In the genomic region with DNA sequence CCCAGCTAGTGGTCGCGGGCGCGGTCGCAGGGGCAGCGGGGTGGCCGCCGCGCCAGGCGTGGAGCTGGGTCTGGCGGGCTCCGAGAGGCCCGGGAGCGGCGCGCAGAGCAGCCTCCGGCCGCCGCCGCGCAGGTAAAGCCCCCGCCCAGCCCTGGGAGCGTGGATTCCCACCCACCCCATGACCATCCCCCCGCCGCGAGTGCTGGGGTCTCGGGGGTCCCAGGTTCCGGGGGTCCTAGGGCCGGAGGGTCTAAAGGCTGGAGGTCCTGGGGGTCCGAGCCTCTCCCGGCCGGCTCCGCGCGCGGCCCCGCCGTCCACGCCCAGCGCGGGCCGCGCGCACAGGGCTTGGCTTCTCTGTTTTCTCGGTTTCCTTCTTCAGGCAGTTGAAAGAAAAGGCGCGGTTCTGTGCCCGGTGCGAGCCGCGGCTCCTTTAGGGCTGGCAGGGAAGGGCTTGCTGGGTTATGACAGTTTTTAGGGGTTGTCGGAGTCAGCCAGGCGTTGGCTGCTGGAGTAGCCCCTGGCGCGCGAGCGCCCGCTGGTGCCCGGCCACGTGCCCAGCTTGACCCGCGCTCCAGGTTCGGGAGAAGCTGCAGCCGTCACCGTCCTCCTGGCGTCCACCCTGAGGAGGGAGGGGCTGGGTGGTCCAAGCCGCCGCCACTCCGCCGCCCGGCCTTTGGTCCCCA, we compare ENCODE assay signal across 8 cellular contexts. TPM values are rescaled to one million over a fixed set of nuclear protein-coding genes. Genes with fewer than 3 reads are reported as not detected.
DNase-seq lines count a peak whose midpoint lies in the region; ATAC-seq and TF ChIP-seq lines count a peak whose summit lies in the region.

No MANE protein-coding gene starts in this region.

- H3K36me3 ChIP-seq in A673 (ENCODE audit: insufficient read depth, low read length, poor library complexity, severe bottlenecking) = no peaks in the 10 kb centered on the region

- intact Hi-C loops in A673 (cut with micrococcal nuclease; ENCODE audit: unreplicated experiment) (loop anchor here (10.0 kb wide), 1 partner anchor 101 kb away; the partner anchor contains the start of gene TRPM2), left ventricle myocardium superior (cut with micrococcal nuclease) (no loop called here)

- DNase-seq in A673 (ENCODE audit: low spot score) (peak; percentile 49), NCI-H2171 (lab: John Stamatoyannopoulos, UW) (peak; percentile 19), left ventricle myocardium superior (peak; percentile 78), retina (peak; percentile 78), GF-D8 (lab: John Stamatoyannopoulos, UW) (no peak)
- peak; percentile 41 for DNase-seq in activated naive CD4-positive, alpha-beta T cell treated with Interleukin-2 at 50 U/mL for 16 hours

- CTCF ChIA-PET in A673 (lab: Charles Lee) = no interaction called here

- peak overlapping the region; percentile 61 for H3K4me3 ChIP-seq in A673 (ENCODE audit: low read depth, low read length, poor library complexity, severe bottlenecking)

- peaks cover 26% of the 10 kb centered on the region for H3K27me3 ChIP-seq in A673 (replicated peaks; ENCODE audit: insufficient read depth, low read depth, low read length, poor library complexity)

- no TSS peak for BruUV-seq in A673 (replicated peaks; lab: Mats Ljungman, UMichigan)

- H3K27ac ChIP-seq in A673 (ENCODE audit: low read depth, low read length, poor library complexity, severe bottlenecking) = no peak overlapping the region

- POLR2A ChIA-PET in A673 (lab: Charles Lee; ENCODE audit: low non-redundant PET) = no interaction called here

- H3K9me3 ChIP-seq in A673 (ENCODE audit: low read depth, low read length, poor library complexity, severe bottlenecking) = peaks cover 6% of the 10 kb centered on the region

- ATAC-seq in GM18498 (IDR thresholded peaks at IDR 0.05; ENCODE audit: unreplicated experiment) = peak; percentile 49
- ATAC-seq in left ventricle myocardium superior = peak; percentile 78
- ATAC-seq in HG02798 (IDR thresholded peaks at IDR 0.05; ENCODE audit: poor library complexity, unreplicated experiment) = no peak

- peak; percentile 36; the same call in 1 of the 2 replicates for TF ChIP-seq CTCF in A673 (conservative IDR thresholded peaks at IDR 0.05; ENCODE audit: low read depth, low read length)

- no peaks in the 10 kb centered on the region for H3K4me1 ChIP-seq in A673 (ENCODE audit: insufficient read depth, low read length, poor library complexity, severe bottlenecking)

RNA-seq across cellular contexts. Expression of gene LRRC3, which starts 0.4 kb away (rescaled TPM):
- total RNA-seq in A673 (2021) = 1.5 and 3.1 TPM in 2 replicates
- total RNA-seq in left ventricle myocardium superior = 2.1 TPM
